Comparison of ENCODE assay signal across 10 cellular contexts in genomic region chr11:8033791-8034585, GRCh38.
"Had no signal": no experiment of that assay in that cellular context is flagged by ENCODE, and none has a peak within 500 bp of the region (broad histone marks: within the 10 kb centered on the region; RNA-seq: fewer than 3 reads in every experiment).

No MANE protein-coding gene starts in this region.

- H3K4me3 ChIP-seq: lower lobe of right lung, prostate gland, smooth muscle cell, stomach, uterus had no signal

- H3K9me3 ChIP-seq: lower lobe of right lung, prostate gland, SK-N-SH, stomach, uterus had no signal

- H3K9ac ChIP-seq: SK-N-SH had no signal

- H3K36me3 ChIP-seq: lower lobe of right lung, prostate gland, stomach, uterus had no signal

- H3K4me3 Mint-ChIP-seq: activated naive CD8-positive, alpha-beta T cell had no signal

- H3K27ac Mint-ChIP-seq: activated naive CD8-positive, alpha-beta T cell; T-cell had no signal

- H3K27me3 ChIP-seq: uterus had no signal

- H3K9me3 Mint-ChIP-seq: naive B cell, T-cell had no signal

- H3K27ac ChIP-seq: lower lobe of right lung, prostate gland, stomach, VCaP had no signal

- H3K36me3 Mint-ChIP-seq: activated naive CD8-positive, alpha-beta T cell; naive B cell; T-cell had no signal

- H3K4me1 ChIP-seq: lower lobe of right lung, prostate gland, uterus had no signal

- H3K4me2 ChIP-seq: SK-N-SH had no signal
